Comparison of ENCODE assay signal across 8 cellular contexts in the genomic region with DNA sequence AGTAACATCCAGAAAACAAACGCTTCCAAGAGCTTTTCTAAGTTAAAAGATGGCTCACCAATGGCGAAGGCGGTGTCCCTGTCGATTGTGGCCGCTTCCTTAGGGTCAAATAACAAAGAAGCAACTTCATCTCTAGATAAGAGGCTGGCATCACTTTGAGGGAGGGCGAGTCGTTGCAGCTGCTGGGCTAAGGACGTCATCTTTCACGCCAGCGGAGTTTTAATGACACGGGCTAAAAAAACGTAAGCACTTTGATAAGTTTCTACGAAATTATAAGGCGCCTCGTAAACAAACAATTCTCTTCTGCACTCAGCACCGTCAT. TPM values are rescaled to one million over a fixed set of nuclear protein-coding genes. Genes with fewer than 3 reads are reported as not detected.
DNase-seq lines count a peak whose midpoint lies in the region; ATAC-seq and TF ChIP-seq lines count a peak whose summit lies in the region.

No MANE protein-coding gene starts in this region.

- H3K36me3 ChIP-seq in cardiac muscle cell (peaks cover 8% of the 10 kb centered on the region), iPS-18a (ENCODE audit: control insufficient read depth, low read depth, low read length) (peaks cover 23% of the 10 kb centered on the region)

- H3K27ac Mint-ChIP-seq in activated T-helper 17 cell treated with anti-CD3 and anti-CD28 coated beads, Interleukin-2, amount 50 U/mL, for 72 hours, result peak overlapping the region; percentile 90
- H3K27ac Mint-ChIP-seq in stimulated activated memory B cell treated with anti-CD40 and anti-IgM and Interleukin-4, amounts not matched to agents 10 μg/mL and 1 μg/mL and 100 μg/mL, for 72 hours, result peak overlapping the region; percentile 79

- intact Hi-C loops in cardiac septum (cut with DNase I), result loop anchor here (2.0 to 10.0 kb wide), 4 partner anchors 81 to 261 kb away; partner anchors contain the start of gene MTR

- ATAC-seq in HG03432 (IDR thresholded peaks at IDR 0.05; ENCODE audit: unreplicated experiment) (peak; percentile 5), left lobe of liver (no peak)
- ATAC-seq in activated T-helper 17 cell treated with anti-CD3 and anti-CD28 coated beads, Interleukin-2, amount 50 U/mL, for 72 hours (replicated peaks), result peak; percentile 12
- ATAC-seq in stimulated activated memory B cell treated with anti-CD40 and anti-IgM and Interleukin-4, amounts not matched to agents 10 μg/mL and 1 μg/mL and 100 μg/mL, for 72 hours, result no peak

- no peak for TF ChIP-seq CTCF in cardiac muscle cell (IDR thresholded peaks at IDR 0.05; ENCODE audit: low read depth, low read length)

- H3K27ac ChIP-seq in cardiac muscle cell (peak overlapping the region; percentile 84), iPS-18a (ENCODE audit: low read length) (peak overlapping the region; percentile 73)

- H3K4me3 ChIP-seq in cardiac muscle cell (peak overlapping the region; percentile 94), iPS-18a (ENCODE audit: low read length) (peak overlapping the region; percentile 93)

- H3K27me3 ChIP-seq in cardiac muscle cell (no peaks in the 10 kb centered on the region), iPS-18a (ENCODE audit: control insufficient read depth, insufficient read depth, low read length) (no peaks in the 10 kb centered on the region)

- H3K36me3 Mint-ChIP-seq in activated T-helper 17 cell treated with anti-CD3 and anti-CD28 coated beads, Interleukin-2, amount 50 U/mL, for 72 hours (ENCODE audit: low read depth), result peaks cover 62% of the 10 kb centered on the region
- H3K36me3 Mint-ChIP-seq in stimulated activated memory B cell treated with anti-CD40 and anti-IgM and Interleukin-4, amounts not matched to agents 10 μg/mL and 1 μg/mL and 100 μg/mL, for 72 hours, result peaks cover 21% of the 10 kb centered on the region

- peak in 1 of 2 donors; percentile 41 for DNase-seq in cardiac muscle cell (ENCODE audit: low read depth in 1 of 2, low spot score in 1 of 2)
- no peak for DNase-seq in cardiac septum (ENCODE audit: low spot score)
- no peak for DNase-seq in 8988T
- DNase-seq in left lobe of liver (ENCODE audit: low spot score), result no peak

- peaks cover 6% of the 10 kb centered on the region for H3K27me3 Mint-ChIP-seq in activated T-helper 17 cell treated with anti-CD3 and anti-CD28 coated beads, Interleukin-2, amount 50 U/mL, for 72 hours
- H3K27me3 Mint-ChIP-seq in stimulated activated memory B cell treated with anti-CD40 and anti-IgM and Interleukin-4, amounts not matched to agents 10 μg/mL and 1 μg/mL and 100 μg/mL, for 72 hours, result peaks cover 6% of the 10 kb centered on the region

- H3K9me3 ChIP-seq in cardiac muscle cell (ENCODE audit: low read depth) (no peaks in the 10 kb centered on the region), iPS-18a (ENCODE audit: control insufficient read depth, low read depth, low read length) (no peaks in the 10 kb centered on the region)

- no peaks in the 10 kb centered on the region for H3K9me3 Mint-ChIP-seq in activated T-helper 17 cell treated with anti-CD3 and anti-CD28 coated beads, Interleukin-2, amount 50 U/mL, for 72 hours
- H3K9me3 Mint-ChIP-seq in stimulated activated memory B cell treated with anti-CD40 and anti-IgM and Interleukin-4, amounts not matched to agents 10 μg/mL and 1 μg/mL and 100 μg/mL, for 72 hours, result no peaks in the 10 kb centered on the region

- peaks cover 6% of the 10 kb centered on the region for H3K4me1 Mint-ChIP-seq in activated T-helper 17 cell treated with anti-CD3 and anti-CD28 coated beads, Interleukin-2, amount 50 U/mL, for 72 hours
- H3K4me1 Mint-ChIP-seq in stimulated activated memory B cell treated with anti-CD40 and anti-IgM and Interleukin-4, amounts not matched to agents 10 μg/mL and 1 μg/mL and 100 μg/mL, for 72 hours, result peaks cover 20% of the 10 kb centered on the region

- H3K4me1 ChIP-seq in cardiac muscle cell (ENCODE audit: low read depth), result peaks cover 15% of the 10 kb centered on the region
- peaks cover 6% of the 10 kb centered on the region for H3K4me1 ChIP-seq in iPS-18a (ENCODE audit: control insufficient read depth, low read depth, low read length)

- H3K4me3 Mint-ChIP-seq in activated T-helper 17 cell treated with anti-CD3 and anti-CD28 coated beads, Interleukin-2, amount 50 U/mL, for 72 hours, result peak overlapping the region; percentile 95
- H3K4me3 Mint-ChIP-seq in stimulated activated memory B cell treated with anti-CD40 and anti-IgM and Interleukin-4, amounts not matched to agents 10 μg/mL and 1 μg/mL and 100 μg/mL, for 72 hours, result peak overlapping the region; percentile 90

- H3K9ac ChIP-seq in iPS-18a (ENCODE audit: low read length), result peak overlapping the region; percentile 88

RNA-seq across cellular contexts. Expression of gene HEATR1, which starts 0.5 kb away (rescaled TPM):
- total RNA-seq in cardiac muscle cell, result 8.2 and 11.9 TPM in 2 replicates
- 6.6 and 13.4 TPM in 2 replicates for polyA plus RNA-seq in cardiac muscle cell
- 12.6 TPM for total RNA-seq in cardiac septum
- total RNA-seq in activated T-helper 17 cell treated with anti-CD3 and anti-CD28 coated beads, Interleukin-2, amount 50 U/mL, for 72 hours, result 10 to 100 TPM; 37.8 to 85.9 TPM
- 7.9 TPM for total RNA-seq in left lobe of liver

Comparison
In these comparisons a context has a peak if more than half of its experiments do, and no peak if none do; other contexts are left out.
1. ATAC-seq: peak in HG03432 (single experiment) and activated T-helper 17 cell treated with anti-CD3 and anti-CD28 coated beads, Interleukin-2, amount 50 U/mL, for 72 hours (single experiment); none in stimulated activated memory B cell treated with anti-CD40 and anti-IgM and Interleukin-4, amounts not matched to agents 10 μg/mL and 1 μg/mL and 100 μg/mL, for 72 hours (single experiment) and left lobe of liver (single experiment).